Comparison of ENCODE assay signal across 16 cellular contexts in the genomic region with DNA sequence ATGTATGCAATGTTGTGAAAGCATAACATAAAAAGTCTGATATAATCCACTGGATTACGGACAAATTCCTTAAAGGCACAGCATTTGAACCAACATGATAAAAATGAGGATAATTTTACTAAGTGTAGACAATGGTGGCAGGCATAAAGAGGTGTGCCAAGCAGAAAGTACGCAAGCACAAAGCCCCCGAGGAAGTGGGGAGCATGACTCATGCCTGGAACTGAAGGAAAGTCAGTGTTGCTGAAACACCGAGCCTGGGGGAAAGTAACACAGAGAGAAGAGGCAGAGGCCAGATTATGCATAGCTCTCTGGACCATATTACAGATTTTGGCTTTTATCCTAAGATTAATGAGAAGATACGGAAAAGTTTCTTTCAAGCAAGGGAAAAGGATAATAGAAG.
DNase-seq lines count a peak whose midpoint lies in the region; ATAC-seq, FAIRE-seq and TF ChIP-seq lines count a peak whose summit lies in the region.
"Had no signal": no experiment of that assay in that cellular context is flagged by ENCODE, and none has a peak within 500 bp of the region (broad histone marks: within the 10 kb centered on the region; RNA-seq: fewer than 3 reads in every experiment).

No MANE protein-coding gene starts in this region.

- no peak overlapping the region for H3K4me3 ChIP-seq in RWPE2 (ENCODE audit: severe bottlenecking)
- no peak overlapping the region for H3K4me3 ChIP-seq in bronchial epithelial cell (ENCODE audit: low read depth, low read length)
- H3K4me3 ChIP-seq in mesenchymal stem cell (ENCODE audit: insufficient read depth in 1 of 2, low read depth in 1 of 2, low read length in 2 of 2) = no peak overlapping the region
- no peak overlapping the region for H3K4me3 ChIP-seq in esophagus muscularis mucosa
- H3K4me3 ChIP-seq in right cardiac atrium (ENCODE audit: low read length) = no peak overlapping the region
- H3K4me3 ChIP-seq: HAP-1 had no signal

- H3K27ac ChIP-seq in RWPE2 (ENCODE audit: poor library complexity, severe bottlenecking) (no peak overlapping the region), mesenchymal stem cell (ENCODE audit: low read length, poor library complexity, severe bottlenecking) (no peak overlapping the region), esophagus muscularis mucosa (replicated peaks in 1 of 4) (no peak overlapping the region), right cardiac atrium (ENCODE audit: low read length) (no peak overlapping the region)

- no peak overlapping the region for H3K23ac ChIP-seq in mesenchymal stem cell (ENCODE audit: low read length in 2 of 2)

- FAIRE-seq in HTR-8/SVneo (lab: Jason Lieb, UNC) (no peak), bronchial epithelial cell (lab: Jason Lieb, UNC) (no peak)

- no peak overlapping the region for H2AK5ac ChIP-seq in mesenchymal stem cell (ENCODE audit: low read length, severe bottlenecking)

- TF ChIP-seq CTCF in RWPE2 (IDR thresholded peaks at IDR 0.05; ENCODE audit: poor library complexity, severe bottlenecking) (no peak), bronchial epithelial cell (IDR thresholded peaks at IDR 0.05; ENCODE audit: insufficient read depth, low read length, severe bottlenecking) (no peak), esophagus muscularis mucosa (IDR thresholded peaks at IDR 0.05) (no peak)

- ATAC-seq in RWPE2 (ENCODE audit: low read depth) (peak; percentile 87), left ventricle myocardium superior (no peak), right cardiac atrium (no peak)
- ATAC-seq: Panc1 had no signal

- WGBS in mesenchymal stem cell = 65% methylated on average over 3 of the region's 5 CpGs
- WGBS in esophagus muscularis mucosa = 80% methylated on average over 5 of the region's 5 CpGs
- 66% methylated on average over 5 of the region's 5 CpGs for WGBS in right cardiac atrium

- H2BK120ac ChIP-seq in mesenchymal stem cell (ENCODE audit: low read depth, low read length) = no peak overlapping the region

- no peak overlapping the region for H3K14ac ChIP-seq in mesenchymal stem cell (ENCODE audit: low read length in 2 of 2)

- H3K79me1 ChIP-seq in mesenchymal stem cell (replicated peaks; ENCODE audit: low read length, poor library complexity, severe bottlenecking) = no peaks in the 10 kb centered on the region

- TF ChIP-seq EP300 in esophagus muscularis mucosa (IDR thresholded peaks at IDR 0.05) = no peak

- intact Hi-C loops in left ventricle myocardium superior (cut with micrococcal nuclease) = no loop called here
- intact Hi-C loops in esophagus muscularis mucosa (cut with DNase I) = no loop called here
- intact Hi-C loops in right cardiac atrium (cut with DNase I) = no loop called here

- no peak overlapping the region for H4K91ac ChIP-seq in mesenchymal stem cell (ENCODE audit: low read length)

- H3K4me2 ChIP-seq in mesenchymal stem cell (ENCODE audit: low read length, poor library complexity, severe bottlenecking) = no peak overlapping the region

- H3K4me1 ChIP-seq in RWPE2 (ENCODE audit: insufficient read depth, poor library complexity, severe bottlenecking) (no peaks in the 10 kb centered on the region), mesenchymal stem cell (ENCODE audit: control insufficient read depth, insufficient read depth, low read depth, low read length) (no peaks in the 10 kb centered on the region), esophagus muscularis mucosa (no peaks in the 10 kb centered on the region), right cardiac atrium (ENCODE audit: control insufficient read depth, insufficient read depth, low read length) (no peaks in the 10 kb centered on the region)
- H3K4me1 ChIP-seq: HAP-1 had no signal

- H3K36me3 ChIP-seq in RWPE2 (ENCODE audit: low read depth) (no peaks in the 10 kb centered on the region), bronchial epithelial cell (ENCODE audit: control insufficient read depth, insufficient read depth, low read length) (no peaks in the 10 kb centered on the region), mesenchymal stem cell (ENCODE audit: control insufficient read depth in 1 of 2, insufficient read depth in 2 of 2, low read depth in 1 of 2, low read length in 2 of 2) (no peaks in the 10 kb centered on the region), esophagus muscularis mucosa (no peaks in the 10 kb centered on the region)
- H3K36me3 ChIP-seq: HAP-1 had no signal

- H2BK5ac ChIP-seq in mesenchymal stem cell (ENCODE audit: low read depth, low read length, poor library complexity, severe bottlenecking) = no peak overlapping the region

- no peak overlapping the region for H3K18ac ChIP-seq in mesenchymal stem cell (ENCODE audit: low read depth in 1 of 2, low read length in 2 of 2)

- no peak overlapping the region for H4K8ac ChIP-seq in mesenchymal stem cell (ENCODE audit: low read length)

- no peak overlapping the region for H2BK12ac ChIP-seq in mesenchymal stem cell (ENCODE audit: low read length in 2 of 2)

- H3K27me3 ChIP-seq in RWPE2 (ENCODE audit: insufficient read depth, poor library complexity, severe bottlenecking) = no peaks in the 10 kb centered on the region
- no peaks in the 10 kb centered on the region for H3K27me3 ChIP-seq in bronchial epithelial cell (ENCODE audit: control insufficient read depth, insufficient read depth, low read length)
- no peaks in the 10 kb centered on the region for H3K27me3 ChIP-seq in mesenchymal stem cell (ENCODE audit: control insufficient read depth in 1 of 2, insufficient read depth in 1 of 2, low read length in 2 of 2)
- H3K27me3 ChIP-seq in esophagus muscularis mucosa = no peaks in the 10 kb centered on the region
- H3K27me3 ChIP-seq in right cardiac atrium (ENCODE audit: control insufficient read depth, insufficient read depth) = no peaks in the 10 kb centered on the region

- no peak overlapping the region for H3K4ac ChIP-seq in mesenchymal stem cell (ENCODE audit: low read depth in 1 of 2, low read length in 2 of 2)

- no peaks in the 10 kb centered on the region for H3K9me3 ChIP-seq in RWPE2 (ENCODE audit: severe bottlenecking)
- peaks cover 5% of the 10 kb centered on the region for H3K9me3 ChIP-seq in mesenchymal stem cell (ENCODE audit: control insufficient read depth, low read length)
- H3K9me3 ChIP-seq in esophagus muscularis mucosa = no peaks in the 10 kb centered on the region
- no peaks in the 10 kb centered on the region for H3K9me3 ChIP-seq in right cardiac atrium (ENCODE audit: control insufficient read depth, low read length)
- H3K9me3 ChIP-seq: HAP-1 had no signal

- H2AFZ ChIP-seq in mesenchymal stem cell (ENCODE audit: low read depth, low read length) = no peak overlapping the region

- no peak overlapping the region for H2BK15ac ChIP-seq in mesenchymal stem cell (ENCODE audit: low read depth, poor library complexity, severe bottlenecking)

- no peak overlapping the region for H3K9ac ChIP-seq in mesenchymal stem cell (ENCODE audit: low read length)

- no peak for TF ChIP-seq POLR2A in esophagus muscularis mucosa (IDR thresholded peaks at IDR 0.05; ENCODE audit: low read depth)

- peak; percentile 6 for DNase-seq in HTR-8/SVneo (ENCODE audit: insufficient read length, low spot score)
- DNase-seq in RWPE2 (ENCODE audit: low spot score) = no peak
- DNase-seq in bronchial epithelial cell (ENCODE audit: low read depth) = peak; percentile 20
- DNase-seq in mesenchymal stem cell = peak; percentile 7
- DNase-seq in left ventricle myocardium superior = no peak
- DNase-seq in esophagus muscularis mucosa (ENCODE audit: extremely low spot score) = no peak
- DNase-seq in NCI-H2107 treated with DMSO at 0.1 percent for 48 hours (lab: John Stamatoyannopoulos, UW; ENCODE audit: unreplicated experiment) = no peak
- DNase-seq in right cardiac atrium = no peak
- DNase-seq: Calu3; CD4-positive, CD25-positive, alpha-beta regulatory T cell; NCI-H1092; NCI-H2227 treated with DMSO at 0.1 percent for 48 hours; NCI-H524; SHP77 treated with DMSO at 0.1 percent for 48 hours had no signal

Comparison
In these comparisons a context has a peak if more than half of its experiments do, and no peak if none do; other contexts are left out.
1. DNase-seq: peak in HTR-8/SVneo (single experiment), bronchial epithelial cell (single experiment) and mesenchymal stem cell (single experiment); none in RWPE2 (single experiment), left ventricle myocardium superior (single experiment), esophagus muscularis mucosa (single experiment), NCI-H2107 treated with DMSO at 0.1 percent for 48 hours (single experiment) and right cardiac atrium (0 of 3).